In genomic region chr11:75351541-75352416, GRCh38 we compare ENCODE assay signal across 1 cellular context.
TF ChIP-seq lines count a peak whose summit lies in the region.

ARRB1 (minus strand) TSS chr11:75351661; CDS start chr11:75351607, 54 bp downstream.

TF ChIP-seq in K562, 482 proteins besides CTCF, POLR2A, EP300 and RAD21 (continued from another document and continues in another):
- TF ChIP-seq IRF9 (tag; IDR thresholded peaks at IDR 0.05) (no peak), EHMT2 (IDR thresholded peaks at IDR 0.05) (no peak), HNRNPK (IDR thresholded peaks at IDR 0.05; ENCODE audit: low read depth, low read length, poor library complexity, severe bottlenecking) (no peak), ZNF668 (CRISPR knock-in tag; IDR thresholded peaks at IDR 0.05) (no peak), ZNF75A (CRISPR knock-in tag; IDR thresholded peaks at IDR 0.05) (no peak), HNRNPUL1 (IDR thresholded peaks at IDR 0.05; ENCODE audit: low read length) (no peak), SAP30 (IDR thresholded peaks at IDR 0.05; ENCODE audit: borderline replicate concordance, insufficient read depth, low read depth, low read length, poor library complexity, severe bottlenecking) (no peak), RBM22 (IDR thresholded peaks at IDR 0.05; ENCODE audit: low read depth, low read length, poor library complexity, severe bottlenecking) (peak; percentile 48), SMAD2 (IDR thresholded peaks at IDR 0.05; ENCODE audit: low read depth, low read length) (no peak), RFX7 (CRISPR knock-in tag; IDR thresholded peaks at IDR 0.05) (no peak), ZKSCAN8 (CRISPR knock-in tag; IDR thresholded peaks at IDR 0.05) (no peak), ZBTB49 (CRISPR knock-in tag; IDR thresholded peaks at IDR 0.05; ENCODE audit: borderline replicate concordance) (no peak), MED1 (CRISPR knock-in tag; IDR thresholded peaks at IDR 0.05; ENCODE audit: borderline replicate concordance) (0 out of 2 replicates have a peak, but pooled peaks have one; percentile 80), STAT6 (CRISPR knock-in tag; IDR thresholded peaks at IDR 0.05) (no peak), WHSC1 (IDR thresholded peaks at IDR 0.05; ENCODE audit: low read length) (no peak), CBX8 (IDR thresholded peaks at IDR 0.05; ENCODE audit: borderline replicate concordance, extremely low read depth, low read depth, low read length, poor library complexity, severe bottlenecking) (no peak), ZNF395 (CRISPR knock-in tag; IDR thresholded peaks at IDR 0.05) (peak; percentile 58; the same call in 1 of the 2 replicates), NKRF (IDR thresholded peaks at IDR 0.05; ENCODE audit: borderline replicate concordance) (peak; percentile 78; the same call in 1 of the 2 replicates), TAF15 (IDR thresholded peaks at IDR 0.05; ENCODE audit: low read depth, low read length) (no peak), MGA (IDR thresholded peaks at IDR 0.05) (peak; percentile 44), CLOCK (CRISPR knock-in tag; IDR thresholded peaks at IDR 0.05; ENCODE audit: borderline replicate concordance) (no peak), ZNF282 (CRISPR knock-in tag; IDR thresholded peaks at IDR 0.05) (no peak), ZBTB17 (CRISPR knock-in tag; IDR thresholded peaks at IDR 0.05) (peak; percentile 77; the same call in 1 of the 2 replicates), MAFG (tag; conservative IDR thresholded peaks at IDR 0.05) (no peak), ATF2 (CRISPR knock-in tag; IDR thresholded peaks at IDR 0.05) (no peak), PHB2 (IDR thresholded peaks at IDR 0.05; ENCODE audit: low read depth) (0 out of 2 replicates have a peak, but pooled peaks have one; percentile 29), ZNF174 (CRISPR knock-in tag; IDR thresholded peaks at IDR 0.05) (no peak), DPF2 (IDR thresholded peaks at IDR 0.05) (peak; percentile 83), ELF1 (tag; IDR thresholded peaks at IDR 0.05) (no peak), EZH2 (IDR thresholded peaks at IDR 0.05; ENCODE audit: borderline replicate concordance, low read depth, low read length) (no peak)
